ENCODE assay signal across 8 cellular contexts in the genomic region with DNA sequence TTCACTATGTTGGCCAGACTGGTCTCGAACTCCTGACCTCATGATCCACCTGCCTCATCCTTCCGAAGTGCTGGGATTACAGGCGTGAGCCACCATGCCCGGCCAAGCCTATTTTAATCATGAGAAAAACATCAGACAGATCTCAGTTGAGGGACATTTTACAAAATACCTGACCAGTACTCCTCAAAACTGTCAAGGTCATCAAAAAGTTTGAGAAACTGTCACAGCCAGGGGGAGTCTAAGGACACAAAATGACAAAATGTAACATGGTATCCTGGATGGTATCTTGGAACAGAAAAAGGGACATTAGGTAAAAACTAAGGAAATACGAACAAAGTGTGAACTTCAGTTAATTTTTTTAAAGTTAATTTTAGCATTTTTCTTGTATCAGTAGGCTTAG.
"Had no signal": no experiment of that assay in that cellular context is flagged by ENCODE, and none has a peak within 500 bp of the region (broad histone marks: within the 10 kb centered on the region; RNA-seq: fewer than 3 reads in every experiment).

No MANE protein-coding gene starts in this region.

- ATAC-seq: HCT116 had no signal

- H3K4me2 ChIP-seq: KMS-11 had no signal

- H3K4me1 ChIP-seq: HAP-1 had no signal

- H3K9me3 ChIP-seq: HAP-1 had no signal

- DNase-seq: GOT3, H7, HFFc6, KBM-7 had no signal

- H3K4me3 Mint-ChIP-seq: HFFc6 had no signal

- H3K4me3 ChIP-seq: HAP-1 had no signal

- H3K36me3 ChIP-seq: HAP-1 had no signal

- H3K27ac Mint-ChIP-seq: HFFc6 had no signal

- H3K27ac ChIP-seq: KMS-11 had no signal

- H3K9ac ChIP-seq: KMS-11 had no signal

- FAIRE-seq: HTR-8/SVneo had no signal
